ENCODE assay signal across 1 cellular context in the genomic region with DNA sequence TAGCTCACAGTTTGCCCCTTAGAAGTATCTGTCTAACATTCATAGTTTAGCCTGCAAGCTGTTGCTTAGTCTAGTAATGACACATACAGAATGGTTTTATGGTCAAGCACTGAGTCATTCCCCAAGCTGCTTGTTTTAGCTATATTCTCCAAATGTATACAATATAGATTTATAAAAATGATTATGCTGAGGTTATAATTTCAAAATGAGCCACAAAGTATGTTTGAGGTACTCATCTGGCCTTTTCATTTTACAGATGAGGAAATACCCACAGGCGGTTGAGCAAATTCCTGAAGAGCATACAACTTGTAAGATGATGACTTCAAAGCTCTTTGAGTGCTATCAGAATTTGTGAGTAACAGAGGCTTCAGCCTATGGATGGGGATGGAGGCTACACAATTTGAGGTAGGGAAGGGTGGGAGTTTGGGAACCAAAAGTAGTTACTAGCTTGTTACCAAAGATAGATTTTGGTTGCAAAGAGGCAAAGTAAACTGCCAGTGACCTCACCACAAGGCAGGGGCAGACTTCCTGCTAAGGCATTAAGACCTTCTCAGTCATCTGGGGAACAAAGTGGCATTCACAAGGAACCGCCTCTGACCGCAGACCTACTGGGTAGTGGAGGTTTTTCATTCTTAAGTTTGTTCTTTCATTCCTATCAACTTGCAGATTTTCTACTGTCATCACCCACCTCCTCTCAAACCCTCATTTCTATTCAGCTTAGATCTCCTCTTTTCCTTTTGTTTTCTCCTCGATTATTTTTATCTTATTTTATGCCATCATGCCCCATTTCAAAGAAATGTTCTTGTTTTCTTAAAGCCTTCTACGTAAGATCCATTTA.
TF ChIP-seq lines count a peak whose summit lies in the region.

No MANE protein-coding gene starts in this region.

TF ChIP-seq in GM23338, 12 proteins besides CTCF, POLR2A, EP300 and RAD21 (continued from another document):
- TF ChIP-seq, protein P1, sequence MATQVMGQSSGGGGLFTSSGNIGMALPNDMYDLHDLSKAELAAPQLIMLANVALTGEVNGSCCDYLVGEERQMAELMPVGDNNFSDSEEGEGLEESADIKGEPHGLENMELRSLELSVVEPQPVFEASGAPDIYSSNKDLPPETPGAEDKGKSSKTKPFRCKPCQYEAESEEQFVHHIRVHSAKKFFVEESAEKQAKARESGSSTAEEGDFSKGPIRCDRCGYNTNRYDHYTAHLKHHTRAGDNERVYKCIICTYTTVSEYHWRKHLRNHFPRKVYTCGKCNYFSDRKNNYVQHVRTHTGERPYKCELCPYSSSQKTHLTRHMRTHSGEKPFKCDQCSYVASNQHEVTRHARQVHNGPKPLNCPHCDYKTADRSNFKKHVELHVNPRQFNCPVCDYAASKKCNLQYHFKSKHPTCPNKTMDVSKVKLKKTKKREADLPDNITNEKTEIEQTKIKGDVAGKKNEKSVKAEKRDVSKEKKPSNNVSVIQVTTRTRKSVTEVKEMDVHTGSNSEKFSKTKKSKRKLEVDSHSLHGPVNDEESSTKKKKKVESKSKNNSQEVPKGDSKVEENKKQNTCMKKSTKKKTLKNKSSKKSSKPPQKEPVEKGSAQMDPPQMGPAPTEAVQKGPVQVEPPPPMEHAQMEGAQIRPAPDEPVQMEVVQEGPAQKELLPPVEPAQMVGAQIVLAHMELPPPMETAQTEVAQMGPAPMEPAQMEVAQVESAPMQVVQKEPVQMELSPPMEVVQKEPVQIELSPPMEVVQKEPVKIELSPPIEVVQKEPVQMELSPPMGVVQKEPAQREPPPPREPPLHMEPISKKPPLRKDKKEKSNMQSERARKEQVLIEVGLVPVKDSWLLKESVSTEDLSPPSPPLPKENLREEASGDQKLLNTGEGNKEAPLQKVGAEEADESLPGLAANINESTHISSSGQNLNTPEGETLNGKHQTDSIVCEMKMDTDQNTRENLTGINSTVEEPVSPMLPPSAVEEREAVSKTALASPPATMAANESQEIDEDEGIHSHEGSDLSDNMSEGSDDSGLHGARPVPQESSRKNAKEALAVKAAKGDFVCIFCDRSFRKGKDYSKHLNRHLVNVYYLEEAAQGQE (IDR thresholded peaks at IDR 0.05; ENCODE audit: unreplicated experiment): no peak
- TF ChIP-seq ZNF331 (CRISPR knock-in tag; IDR thresholded peaks at IDR 0.05; ENCODE audit: low read depth): no peak
- no peak for TF ChIP-seq JUNB (IDR thresholded peaks at IDR 0.05; ENCODE audit: unreplicated experiment)
- no peak for TF ChIP-seq NANOG (IDR thresholded peaks at IDR 0.05; ENCODE audit: borderline replicate concordance)
